In genomic region chr12:82688035-82688501, GRCh38 we compare ENCODE assay signal across 8 cellular contexts. TPM values are rescaled to one million over a fixed set of nuclear protein-coding genes. Genes with fewer than 3 reads are reported as not detected.
A peak's percentile ranks its signal among the peaks of the same experiment; 100 is the strongest.
DNase-seq lines count a peak whose midpoint lies in the region; ATAC-seq, FAIRE-seq and TF ChIP-seq lines count a peak whose summit lies in the region.

No MANE protein-coding gene starts in this region.

- intact Hi-C loops in HepG2 (cut with micrococcal nuclease; ENCODE audit: unreplicated experiment): no loop called here

- no peak for FAIRE-seq in HepG2 (lab: Jason Lieb, UNC)

- H3K9ac ChIP-seq in ES-I3 (ENCODE audit: low read depth, low read length) (peak overlapping the region; percentile 93), HepG2 (ENCODE audit: insufficient read depth, low read depth, low read length) (no peak overlapping the region)

- H3K4me3 ChIP-seq in HepG2 (replicated peaks in 1 of 3; ENCODE audit: insufficient read depth in 1 of 3, low read depth in 2 of 3, low read length in 3 of 3): peak overlapping the region; percentile 76 to 91 (median 82)

- H3K4me1 ChIP-seq in ES-I3 (ENCODE audit: insufficient read depth, low read length) (no peaks in the 10 kb centered on the region), HepG2 (ENCODE audit: insufficient read depth, low read length) (peaks cover 19% of the 10 kb centered on the region)

- in situ Hi-C loops in HepG2 (cut with HindIII; ENCODE audit: extremely low pct_ligation_motif_present, low pct_unique_long_range_greater_than_20kb): loop anchor here (5.0 to 25.0 kb wide), 2 partner anchors 1124 to 1819 kb away; no protein-coding TSS in a partner anchor

- H3K4me2 ChIP-seq in HepG2 (ENCODE audit: low read depth, low read length): peak overlapping the region; percentile 99

- POLR2A ChIA-PET in HepG2 (lab: Yijun Ruan, JAX): interaction anchor here (2.4 kb wide), 1 partner anchor 53 kb away, joined by 8 read pairs; no protein-coding TSS in a partner anchor

- H3K27ac ChIP-seq in HepG2 (ENCODE audit: extremely low read length, insufficient read depth, low read length) (no peak overlapping the region), temporal lobe (ENCODE audit: low read depth, low read length) (peak overlapping the region; percentile 46)

- H3K36me3 ChIP-seq in ES-I3 (ENCODE audit: insufficient read depth, low read length): no peaks in the 10 kb centered on the region
- H3K36me3 ChIP-seq in HepG2 (replicated peaks in 1 of 2; ENCODE audit: control insufficient read depth in 1 of 2, insufficient read depth in 2 of 2, low read length in 2 of 2): no peaks in the 10 kb centered on the region

- ATAC-seq in HepG2 (no peak), GM18517 (IDR thresholded peaks at IDR 0.05; ENCODE audit: unreplicated experiment) (no peak)

- WGBS in HepG2 (ENCODE audit: low lambda C conversion rate): 4% methylated on average over 12 of the region's 12 CpGs

- TF ChIP-seq CTCF in HepG2 (CRISPR knock-in tag; IDR thresholded peaks at IDR 0.05): no peak

- peak overlapping the region; percentile 46 for H2AFZ ChIP-seq in HepG2 (ENCODE audit: low read length)

- H3K79me2 ChIP-seq in HepG2 (ENCODE audit: insufficient read depth, low read length): no peaks in the 10 kb centered on the region

- H4K20me1 ChIP-seq in HepG2 (ENCODE audit: insufficient read depth, low read length): no peaks in the 10 kb centered on the region

- DNase-seq in LoVo (ENCODE audit: low spot score) (peak; percentile 32), astrocyte of the hippocampus (ENCODE audit: low read depth, low spot score) (peak; percentile 28), HepG2 (ENCODE audit: low spot score) (no peak), germinal center (ENCODE audit: low spot score) (no peak)
- DNase-seq in activated CD4-positive, alpha-beta T cell treated with anti-CD3 and anti-CD28 coated beads, Interleukin-2, amount 50 U/mL, for 48 hours: no peak

- no TSS peak for BruUV-seq in HepG2 (replicated peaks; lab: Mats Ljungman, UMichigan)

- no peak for TF ChIP-seq POLR2A in HepG2 (IDR thresholded peaks at IDR 0.05; ENCODE audit: insufficient read depth in 1 of 2, low read depth in 2 of 2, low read length in 2 of 2)

- CTCF ChIA-PET in HepG2 (lab: Yijun Ruan, JAX; ENCODE audit: low intra/inter-chr PET ratio, low total read pairs): no interaction called here

- no peaks in the 10 kb centered on the region for H3K9me3 ChIP-seq in ES-I3 (ENCODE audit: control insufficient read depth, insufficient read depth, low read length)
- H3K9me3 ChIP-seq in HepG2 (ENCODE audit: low read length): no peaks in the 10 kb centered on the region

- TF ChIP-seq EP300 in HepG2 (IDR thresholded peaks at IDR 0.05; ENCODE audit: low read depth in 2 of 2, low read length in 2 of 2) (no peak), HepG2 (CRISPR knock-in tag; IDR thresholded peaks at IDR 0.05; ENCODE audit: borderline replicate concordance) (no peak)

- peaks cover 0 to 3% of the 10 kb centered on the region in 2 experiments; a peak in 2 of 5 replicates for H3K27me3 ChIP-seq in HepG2 (ENCODE audit: control insufficient read depth in 1 of 2, insufficient read depth in 2 of 2, low read length in 2 of 2)

- no peak for TF ChIP-seq RAD21 in HepG2 (CRISPR knock-in tag; IDR thresholded peaks at IDR 0.05)

TF ChIP-seq in HepG2, 621 proteins besides CTCF, POLR2A, EP300 and RAD21:
- TF ChIP-seq ZNF75D (CRISPR knock-in tag; IDR thresholded peaks at IDR 0.05; ENCODE audit: borderline replicate concordance): no peak
- no peak for TF ChIP-seq HNRNPL (IDR thresholded peaks at IDR 0.05; ENCODE audit: low read depth, low read length)
- no peak for TF ChIP-seq ELF4 (CRISPR knock-in tag; IDR thresholded peaks at IDR 0.05; ENCODE audit: borderline replicate concordance)
- no peak for TF ChIP-seq STAT5B (CRISPR knock-in tag; IDR thresholded peaks at IDR 0.05)
- 0 out of 2 replicates have a peak, but pooled peaks have one; percentile 3 for TF ChIP-seq PHF21A (CRISPR knock-in tag; IDR thresholded peaks at IDR 0.05)
- no peak for TF ChIP-seq ZNF143 (CRISPR knock-in tag; IDR thresholded peaks at IDR 0.05)

RNA-seq across cellular contexts. Expression of gene TMTC2, which starts 1.4 kb away (rescaled TPM):
- total RNA-seq in HepG2 (2016; rRNA removed; fragmentation: Illumina TruSeq; extraction: Trizol) (0.25 and 0.55 TPM in 2 replicates), temporal lobe (23.4 TPM)
- total RNA-seq in HepG2 (2016; cell fraction: cytosol; rRNA removed; fragmentation: Illumina TruSeq; extraction: Trizol; ENCODE audit: low read depth): 0.91 and 1.2 TPM in 2 replicates
- 0.42 and 0.65 TPM in 2 replicates for total RNA-seq in HepG2 (2016; cell fraction: insoluble cytoplasmic fraction; rRNA removed; fragmentation: Illumina TruSeq; extraction: Trizol)
- 0.48 and 0.59 TPM in 2 replicates for total RNA-seq in HepG2 (2016; cell fraction: membrane; rRNA removed; fragmentation: Illumina TruSeq; extraction: Trizol)
- 1.6 and 1.8 TPM in 2 replicates for total RNA-seq in HepG2 (2016; cell fraction: nucleus; rRNA removed; fragmentation: Illumina TruSeq; extraction: Trizol)
- 0.63 and 0.76 TPM in 2 replicates for polyA plus RNA-seq in HepG2 (2011; rRNA removed)
- 0.25 and 0.50 TPM in 2 replicates for polyA plus RNA-seq in HepG2 (2011; cell fraction: cytosol; rRNA removed)
- 2.6 and 2.8 TPM in 2 replicates for polyA plus RNA-seq in HepG2 (2011; cell fraction: nucleus; rRNA removed)
- polyA plus RNA-seq in HepG2 (2012): 0.28 and 0.37 TPM in 2 replicates
- polyA plus RNA-seq in HepG2 (2016; cell fraction: cytosol; fragmentation: Illumina TruSeq; extraction: Trizol; ENCODE audit: low read depth): 0.02 and 0.08 TPM in 2 replicates
- polyA plus RNA-seq in HepG2 (2016; cell fraction: insoluble cytoplasmic fraction; fragmentation: Illumina TruSeq; extraction: Trizol; ENCODE audit: low read depth): 0.17 and 0.21 TPM in 2 replicates
- polyA plus RNA-seq in HepG2 (2016; cell fraction: membrane; fragmentation: Illumina TruSeq; extraction: Trizol; ENCODE audit: low read depth): 0.06 TPM in 1 of 2 replicates, not detected in the other
- 0.47 and 0.68 TPM in 2 replicates for polyA plus RNA-seq in HepG2 (2016; cell fraction: nucleus; fragmentation: Illumina TruSeq; extraction: Trizol; ENCODE audit: insufficient read depth, low read depth)
- polyA minus RNA-seq in HepG2 (2011; rRNA and poly(A)+ RNA removed; ENCODE audit: low replicate concordance): 1.3 and 5.8 TPM in 2 replicates
- polyA minus RNA-seq in HepG2 (2011; cell fraction: cytosol; rRNA and poly(A)+ RNA removed): 0.62 and 0.69 TPM in 2 replicates
- polyA minus RNA-seq in HepG2 (2011; cell fraction: nucleus; rRNA and poly(A)+ RNA removed): 2.1 and 2.8 TPM in 2 replicates

Comparison
In these comparisons a context has a peak if more than half of its experiments do, and no peak if none do; other contexts are left out.
1. DNase-seq: peak in LoVo (single experiment) and astrocyte of the hippocampus (single experiment); none in HepG2 (single experiment), germinal center (single experiment) and activated CD4-positive, alpha-beta T cell treated with anti-CD3 and anti-CD28 coated beads, Interleukin-2, amount 50 U/mL, for 48 hours (0 of 2).